In the genomic region with DNA sequence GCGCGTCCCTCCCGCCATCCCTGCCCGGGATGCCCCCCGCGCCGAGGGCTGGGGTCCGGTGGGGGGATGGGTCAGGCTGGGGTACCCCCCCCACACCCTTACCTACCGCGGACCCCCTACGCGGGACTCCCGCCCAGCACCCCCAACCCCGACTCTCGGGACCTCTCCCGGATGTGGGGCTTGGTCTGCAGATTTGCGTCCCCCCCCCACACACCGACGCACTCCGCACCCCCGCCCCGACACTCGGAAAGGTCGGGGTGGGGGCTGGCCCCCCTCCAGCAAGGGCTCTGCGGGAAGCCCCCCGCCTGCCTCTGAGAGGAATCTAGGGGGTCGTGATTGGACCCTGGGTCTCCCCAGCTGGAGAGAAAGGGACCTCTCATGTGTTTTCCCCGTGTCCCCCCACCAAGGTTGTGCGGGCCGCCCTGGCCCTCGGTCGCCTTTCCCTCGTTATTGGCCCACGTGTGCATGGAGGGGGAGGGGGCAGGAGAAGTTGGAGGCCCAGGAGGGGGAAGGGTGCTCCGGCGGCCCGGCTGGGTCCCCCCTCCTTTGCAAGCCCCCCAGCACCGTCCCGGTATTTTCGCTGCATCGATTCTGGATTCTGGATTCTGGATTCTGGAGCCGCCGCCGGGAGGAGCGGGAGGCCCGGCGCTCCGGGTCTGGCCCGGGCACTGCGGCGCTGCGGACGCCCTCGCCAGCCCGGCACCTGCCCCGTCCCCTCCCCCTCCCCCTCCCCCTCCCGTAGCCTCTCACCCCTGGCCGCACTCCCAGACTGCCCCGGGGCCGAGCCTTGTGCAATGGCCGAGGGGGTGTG, we compare ENCODE assay signal across 8 cellular contexts. TPM values are rescaled to one million over a fixed set of nuclear protein-coding genes. Genes with fewer than 3 reads are reported as not detected.
DNase-seq lines count a peak whose midpoint lies in the region; ATAC-seq, FAIRE-seq and TF ChIP-seq lines count a peak whose summit lies in the region.

No MANE protein-coding gene starts in this region.

- peak; percentile 11 for TF ChIP-seq POLR2A in GM18505 (IDR thresholded peaks at IDR 0.05; ENCODE audit: borderline replicate concordance, extremely low read depth, insufficient read depth, insufficient read length)

- no peaks in the 10 kb centered on the region for H3K36me3 Mint-ChIP-seq in naive thymus-derived CD4-positive, alpha-beta T cell

- H3K27me3 ChIP-seq in naive thymus-derived CD4-positive, alpha-beta T cell (ENCODE audit: control insufficient read depth in 2 of 2, insufficient read depth in 2 of 2, low read length in 2 of 2): no peaks in the 10 kb centered on the region

- no peak for FAIRE-seq in GM19239 (lab: Jason Lieb, UNC)

- peaks cover 0 to 53% (median 0%) of the 10 kb centered on the region in 5 donors for H3K27me3 Mint-ChIP-seq in naive thymus-derived CD4-positive, alpha-beta T cell

- peaks cover 0 to 2% (median 0%) of the 10 kb centered on the region in 11 donors for H3K9me3 Mint-ChIP-seq in naive thymus-derived CD4-positive, alpha-beta T cell

- peaks cover 6 to 8% of the 10 kb centered on the region in 2 donors for H3K4me1 ChIP-seq in naive thymus-derived CD4-positive, alpha-beta T cell (ENCODE audit: control insufficient read depth in 2 of 2, insufficient read depth in 2 of 2, low read length in 2 of 2)

- H3K4me1 Mint-ChIP-seq in naive thymus-derived CD4-positive, alpha-beta T cell: peaks cover 10 to 69% (median 54%) of the 10 kb centered on the region in 7 donors

- CTCF ChIA-PET in naive thymus-derived CD4-positive, alpha-beta T cell (lab: Charles Lee): no interaction called here

- intact Hi-C loops in naive thymus-derived CD4-positive, alpha-beta T cell (cut with micrococcal nuclease): no loop called here

- TF ChIP-seq CTCF in epithelial cell of proximal tubule (conservative IDR thresholded peaks at IDR 0.05; ENCODE audit: low read depth, low read length): no peak

- DNase-seq in AG08396 (ENCODE audit: low spot score): peak; percentile 49
- peak; percentile 40 for DNase-seq in SKM-1 treated with dmso at 0.1 percent for 144 hours (lab: John Stamatoyannopoulos, UW; ENCODE audit: unreplicated experiment)
- DNase-seq in epithelial cell of proximal tubule (ENCODE audit: low read depth): no peak
- DNase-seq in naive thymus-derived CD4-positive, alpha-beta T cell: no peak
- no peak for DNase-seq in GM19239 (ENCODE audit: insufficient read length, low spot score)

- no peak for ATAC-seq in GM18505 (IDR thresholded peaks at IDR 0.05; ENCODE audit: unreplicated experiment)
- ATAC-seq in naive thymus-derived CD4-positive, alpha-beta T cell: no peak
- no peak for ATAC-seq in HG03378 (IDR thresholded peaks at IDR 0.05; ENCODE audit: unreplicated experiment)
- no peak for ATAC-seq in GM19452 (IDR thresholded peaks at IDR 0.05; ENCODE audit: unreplicated experiment)

- H3K4me3 Mint-ChIP-seq in naive thymus-derived CD4-positive, alpha-beta T cell: peak overlapping the region in 8 of 10 donors; percentile 17 to 77 (median 66)

- H3K9me3 ChIP-seq in naive thymus-derived CD4-positive, alpha-beta T cell (ENCODE audit: control insufficient read depth in 2 of 3, low read length in 3 of 3): no peaks in the 10 kb centered on the region

- H3K27ac ChIP-seq in naive thymus-derived CD4-positive, alpha-beta T cell (ENCODE audit: low read depth, low read length): peak overlapping the region; percentile 18

- POLR2A ChIA-PET in naive thymus-derived CD4-positive, alpha-beta T cell (lab: Charles Lee): interaction anchor here (1.0 kb wide), 1 partner anchor 24 kb away, joined by 4 read pairs; no protein-coding TSS in a partner anchor

- no peak overlapping the region for H3K27ac Mint-ChIP-seq in naive thymus-derived CD4-positive, alpha-beta T cell

- peak overlapping the region; percentile 96 for H3K4me3 ChIP-seq in epithelial cell of proximal tubule (ENCODE audit: low read depth, low read length)
- H3K4me3 ChIP-seq in naive thymus-derived CD4-positive, alpha-beta T cell (ENCODE audit: low read length): peak overlapping the region; percentile 39

- no peaks in the 10 kb centered on the region for H3K36me3 ChIP-seq in naive thymus-derived CD4-positive, alpha-beta T cell (ENCODE audit: control insufficient read depth in 2 of 3, insufficient read depth in 3 of 3, low read length in 3 of 3)

RNA-seq across cellular contexts. Expression of a gene that starts 0.6 kb away (rescaled TPM):
- 16.8 and 31.2 TPM in 2 replicates for total RNA-seq in epithelial cell of proximal tubule
- total RNA-seq in naive thymus-derived CD4-positive, alpha-beta T cell: 10 to 100 TPM; 15.0 to 35.2 (median 33.1) TPM
- 10 to 100 TPM; 12.2 to 24.6 TPM for polyA plus RNA-seq in naive thymus-derived CD4-positive, alpha-beta T cell

Comparison
In these comparisons a context has a peak if more than half of its experiments do, and no peak if none do; other contexts are left out.
1. DNase-seq: peak in AG08396 (single experiment) and SKM-1 treated with dmso at 0.1 percent for 144 hours (single experiment); none in epithelial cell of proximal tubule (single experiment), naive thymus-derived CD4-positive, alpha-beta T cell (0 of 9) and GM19239 (single experiment).